ENCODE assay signal across 9 cellular contexts in genomic region chr13:23107665-23108064, GRCh38.
"Had no signal": no experiment of that assay in that cellular context is flagged by ENCODE, and none has a peak within 500 bp of the region (broad histone marks: within the 10 kb centered on the region; RNA-seq: fewer than 3 reads in every experiment).

No MANE protein-coding gene starts in this region.

- H3K27ac ChIP-seq: KMS-11 had no signal

- H3K9ac ChIP-seq: KMS-11 had no signal

- H3K4me1 ChIP-seq: HAP-1 had no signal

- ATAC-seq: HCT116 had no signal

- H3K4me2 ChIP-seq: KMS-11 had no signal

- H3K4me3 ChIP-seq: HAP-1 had no signal

- H3K36me3 ChIP-seq: HAP-1 had no signal

- H3K9me3 ChIP-seq: HAP-1 had no signal

- DNase-seq: GOT3, H7, HFFc6, IMR-90, Karpas-422, KBM-7 had no signal
